ENCODE assay signal across 1 cellular context in the genomic region with DNA sequence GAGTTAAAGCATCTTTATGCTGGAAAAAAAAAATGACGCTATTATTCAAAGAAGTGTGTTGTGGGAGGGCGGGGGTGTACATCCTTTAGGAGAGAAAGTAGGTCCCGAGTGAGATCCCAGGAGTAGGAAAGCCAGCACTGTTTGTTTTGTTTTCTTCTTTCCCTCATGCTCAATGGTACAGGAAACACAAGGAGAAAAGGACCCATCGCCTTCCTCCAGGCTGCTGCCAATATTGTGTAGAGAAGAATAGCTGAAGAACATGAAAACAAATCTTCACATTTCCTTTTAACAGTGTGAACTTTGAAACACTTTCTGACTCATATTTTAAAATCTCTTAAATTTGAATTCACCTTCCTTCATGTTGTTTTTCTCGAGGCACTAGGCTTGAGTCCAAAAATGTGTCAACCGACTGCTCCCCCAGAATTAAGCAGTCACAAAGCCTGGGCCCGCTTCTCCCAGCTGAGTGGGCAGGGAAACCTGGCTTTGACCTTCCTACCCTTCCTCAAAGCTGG.
TF ChIP-seq lines count a peak whose summit lies in the region.

No MANE protein-coding gene starts in this region.

TF ChIP-seq in endothelial cell of umbilical vein, 7 proteins besides CTCF, POLR2A, EP300 and RAD21 (continued from another document):
- TF ChIP-seq POLR2AphosphoS5 (IDR thresholded peaks at IDR 0.05; ENCODE audit: insufficient read depth, low read depth, low read length) = peak; percentile 63
